18 cellular contexts compared by ENCODE assay signal in genomic region chr12:20339060-20339459, GRCh38. TPM values are rescaled to one million over a fixed set of nuclear protein-coding genes. Genes with fewer than 3 reads are reported as not detected.
"Had no signal": no experiment of that assay in that cellular context is flagged by ENCODE, and none has a peak within 500 bp of the region (broad histone marks: within the 10 kb centered on the region; RNA-seq: fewer than 3 reads in every experiment).

No MANE protein-coding gene starts in this region.

- H3K36me3 ChIP-seq: colonic mucosa, neutrophil, sigmoid colon, thyroid gland had no signal

- H3K4me1 ChIP-seq: body of pancreas, colonic mucosa, heart right ventricle, sigmoid colon, thyroid gland had no signal

- H3K9me3 ChIP-seq: colonic mucosa, thyroid gland had no signal

- DNase-seq: activated CD4-positive, alpha-beta memory T cell treated with anti-CD3 and anti-CD28 coated beads, Interleukin-2, amount 10 ng/mL, durations not matched to agents 7 days and 5 days; activated CD4-positive, alpha-beta T cell treated with anti-CD3 and anti-CD28 coated beads for 48 hours; activated CD4-positive, CD25-positive, alpha-beta regulatory T cell; activated CD8-positive, alpha-beta memory T cell treated with anti-CD3 and anti-CD28 coated beads, Interleukin-2, amount 10 ng/mL, durations not matched to agents 7 days and 5 days; amniotic stem cell; body of pancreas; caudate nucleus; colonic mucosa; heart right ventricle; sigmoid colon; stimulated activated CD4-positive, alpha-beta T cell treated with anti-CD3 and anti-CD28 coated beads, Interleukin-1b, Interleukin-23, amount 100 ng/mL, for 48 hours; stimulated activated CD8-positive, alpha-beta memory T cell treated with anti-CD3 and anti-CD28 coated beads, Interleukin-4, amount 100 ng/mL, for 48 hours; stimulated activated naive CD4-positive, alpha-beta T cell; thyroid gland had no signal

- H3K27ac ChIP-seq: colonic mucosa, heart right ventricle, neutrophil, sigmoid colon, thyroid gland had no signal

- H3K4me3 ChIP-seq: body of pancreas, colonic mucosa, heart right ventricle, lung, sigmoid colon, thyroid gland had no signal

- H3K27me3 ChIP-seq: body of pancreas, colonic mucosa, heart right ventricle, neutrophil, sigmoid colon, thyroid gland had no signal

- FAIRE-seq: endometrium had no signal

RNA-seq across cellular contexts. Expression of gene PDE3A, which starts 29.3 kb away (rescaled TPM):
- total RNA-seq: activated CD4-positive, alpha-beta memory T cell treated with anti-CD3 and anti-CD28 coated beads, Interleukin-2, amount 10 ng/mL, durations not matched to agents 7 days and 5 days; activated CD8-positive, alpha-beta memory T cell treated with anti-CD3 and anti-CD28 coated beads, Interleukin-2, amount 10 ng/mL, durations not matched to agents 7 days and 5 days; natural killer cell treated with Interleukin-12 subunit alpha and Interleukin-12 subunit beta and Interleukin-15 and Interleukin-18, amount 100 ng/mL, for 72 hours had no signal
